In the genomic region with DNA sequence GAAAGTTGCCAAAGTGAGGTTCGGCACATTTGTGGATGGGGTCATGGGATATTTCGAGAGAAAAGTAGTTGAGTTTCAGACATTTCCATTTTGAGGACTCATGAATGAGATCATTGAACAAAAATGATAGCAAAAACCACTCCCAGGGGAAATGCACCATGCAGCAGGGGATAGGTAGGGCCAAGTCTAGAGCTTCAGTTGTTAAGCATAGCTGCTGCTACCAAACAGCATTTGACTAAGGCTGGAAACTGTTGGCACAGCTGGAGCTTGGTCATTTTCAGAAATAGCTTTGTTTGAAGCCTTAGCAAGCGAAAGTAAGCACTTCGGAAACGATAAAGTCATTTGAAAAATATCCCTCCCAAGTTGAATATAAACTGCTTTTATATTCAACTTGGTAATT, we compare ENCODE assay signal across 15 cellular contexts.
DNase-seq lines count a peak whose midpoint lies in the region; ATAC-seq and TF ChIP-seq lines count a peak whose summit lies in the region.
"Had no signal": no experiment of that assay in that cellular context is flagged by ENCODE, and none has a peak within 500 bp of the region (broad histone marks: within the 10 kb centered on the region; RNA-seq: fewer than 3 reads in every experiment).

No MANE protein-coding gene starts in this region.

- H3K27me3 ChIP-seq in OCI-LY1 (ENCODE audit: insufficient read depth, low read length), result no peaks in the 10 kb centered on the region

- peak overlapping the region; percentile 95 for H3K27ac ChIP-seq in OCI-LY1 (ENCODE audit: low read depth, low read length, poor library complexity, severe bottlenecking)
- H3K27ac ChIP-seq: A549 had no signal

- H3K36me3 ChIP-seq in OCI-LY1 (ENCODE audit: insufficient read depth, low read length), result no peaks in the 10 kb centered on the region

- DNase-seq in Daoy (ENCODE audit: low read depth) (peak; percentile 5), HT1080 (ENCODE audit: low read depth) (peak; percentile 2), neural crest cell (ENCODE audit: low read depth, low spot score) (no peak), COLO668 (lab: John Stamatoyannopoulos, UW; ENCODE audit: unreplicated experiment) (no peak)
- DNase-seq in stimulated activated CD4-positive, alpha-beta T cell treated with anti-CD3 and anti-CD28 coated beads, Interleukin-12 subunit alpha, Interleukin-12 subunit beta, amount 100 ng/mL, for 4 hours, result no peak
- DNase-seq: CD8-positive, alpha-beta T cell; DMS53; GOT3; H9 had no signal

- H3K9me2 ChIP-seq in OCI-LY1 (ENCODE audit: low read depth, low read length), result no peaks in the 10 kb centered on the region

- no peak for ATAC-seq in GM21528 (IDR thresholded peaks at IDR 0.05; ENCODE audit: low FRiP score, unreplicated experiment)
- ATAC-seq: A549; CD8-positive, alpha-beta T cell; GM12878 had no signal

- no peak overlapping the region for H3K4me3 Mint-ChIP-seq in neural crest cell
- H3K4me3 Mint-ChIP-seq: CD14-positive monocyte; CD8-positive, alpha-beta T cell; H9; IgD-negative memory B cell had no signal

- H3K27ac Mint-ChIP-seq in neural crest cell (ENCODE audit: unreplicated experiment), result peak overlapping the region; percentile 57
- H3K27ac Mint-ChIP-seq: CD14-positive monocyte; CD8-positive, alpha-beta T cell; H9; IgD-negative memory B cell had no signal

- TF ChIP-seq CTCF in OCI-LY1 (IDR thresholded peaks at IDR 0.05; ENCODE audit: low read length) (no peak), neural crest cell (conservative IDR thresholded peaks at IDR 0.05) (no peak)

- H4K20me1 ChIP-seq in OCI-LY1 (ENCODE audit: insufficient read depth, low read length), result no peaks in the 10 kb centered on the region

- peak overlapping the region; percentile 42 for H3K9ac ChIP-seq in OCI-LY1 (ENCODE audit: low read length)

- H3K4me1 Mint-ChIP-seq in neural crest cell, result no peaks in the 10 kb centered on the region
- H3K4me1 Mint-ChIP-seq: CD14-positive monocyte, H9, IgD-negative memory B cell had no signal

- no peaks in the 10 kb centered on the region for H3K36me3 Mint-ChIP-seq in neural crest cell (ENCODE audit: low read depth)
- H3K36me3 Mint-ChIP-seq: CD14-positive monocyte; CD8-positive, alpha-beta T cell; IgD-negative memory B cell had no signal

- 0 out of 2 replicates have a peak overlapping the region, but pooled peaks have one; percentile 37 for H3K4me2 ChIP-seq in OCI-LY1 (ENCODE audit: low read length)
- H3K4me2 ChIP-seq: A549 had no signal

- no peaks in the 10 kb centered on the region for H3K9me3 Mint-ChIP-seq in neural crest cell

- H3F3A ChIP-seq in OCI-LY1 (ENCODE audit: insufficient read depth, low read length), result no peaks in the 10 kb centered on the region

- no peaks in the 10 kb centered on the region for H3K27me3 Mint-ChIP-seq in neural crest cell (ENCODE audit: low read depth)
- H3K27me3 Mint-ChIP-seq: IgD-negative memory B cell had no signal

- H2AFZ ChIP-seq in OCI-LY1 (ENCODE audit: low read length), result no peak overlapping the region

- H3K9me3 ChIP-seq in OCI-LY1 (ENCODE audit: low read length), result no peaks in the 10 kb centered on the region
- H3K9me3 ChIP-seq: A549 had no signal

- H3K4me1 ChIP-seq in OCI-LY1 (ENCODE audit: insufficient read depth, low read length, severe bottlenecking), result peaks cover 52% of the 10 kb centered on the region
- H3K4me1 ChIP-seq: A549 had no signal

- H3K79me2 ChIP-seq in OCI-LY1 (ENCODE audit: insufficient read depth, low read length), result no peaks in the 10 kb centered on the region

- H3K4me3 ChIP-seq in OCI-LY1 (ENCODE audit: low read depth, low read length, poor library complexity, severe bottlenecking), result no peak overlapping the region
- H3K4me3 ChIP-seq: A549, GM12878 had no signal

Comparison
In these comparisons a context has a peak if more than half of its experiments do, and no peak if none do; other contexts are left out.
1. DNase-seq: peak in Daoy (single experiment) and HT1080 (single experiment); none in neural crest cell (single experiment), stimulated activated CD4-positive, alpha-beta T cell treated with anti-CD3 and anti-CD28 coated beads, Interleukin-12 subunit alpha, Interleukin-12 subunit beta, amount 100 ng/mL, for 4 hours (single experiment) and COLO668 (single experiment).